ENCODE assay signal across 11 cellular contexts in genomic region chr12:57841445-57841844, GRCh38. TPM values are rescaled to one million over a fixed set of nuclear protein-coding genes. Genes with fewer than 3 reads are reported as not detected.
DNase-seq lines count a peak whose midpoint lies in the region; ATAC-seq and TF ChIP-seq lines count a peak whose summit lies in the region.
"Had no signal": no experiment of that assay in that cellular context is flagged by ENCODE, and none has a peak within 500 bp of the region (broad histone marks: within the 10 kb centered on the region; RNA-seq: fewer than 3 reads in every experiment).

No MANE protein-coding gene starts in this region.

- H3K4me3 ChIP-seq in lower lobe of right lung = peak overlapping the region; percentile 100
- H3K4me3 ChIP-seq in stomach smooth muscle (ENCODE audit: low read length in 2 of 2) = peak overlapping the region; percentile 42 to 97
- no peak overlapping the region for H3K4me3 ChIP-seq in PC-3 (ENCODE audit: low read length)
- H3K4me3 ChIP-seq: lung had no signal

- H3K27ac ChIP-seq in lower lobe of right lung = peak overlapping the region; percentile 14
- peak overlapping the region; percentile 53 for H3K27ac ChIP-seq in stomach smooth muscle (ENCODE audit: low read length)
- no peak overlapping the region for H3K27ac ChIP-seq in PC-3 (ENCODE audit: low read length)

- TF ChIP-seq CTCF in lower lobe of right lung (IDR thresholded peaks at IDR 0.05) (no peak), PC-3 (conservative IDR thresholded peaks at IDR 0.05; ENCODE audit: low read depth, low read length) (no peak)

- no peaks in the 10 kb centered on the region for H3F3A ChIP-seq in PC-3 (ENCODE audit: low read length, unreplicated experiment)

- H3K27me3 ChIP-seq in lower lobe of right lung (ENCODE audit: low read depth) (no peaks in the 10 kb centered on the region), stomach smooth muscle (ENCODE audit: control insufficient read depth in 1 of 2, insufficient read depth in 2 of 2, low read length in 2 of 2) (no peaks in the 10 kb centered on the region), PC-3 (ENCODE audit: low read length) (no peaks in the 10 kb centered on the region)

- peaks cover 97% of the 10 kb centered on the region for H3K79me2 ChIP-seq in PC-3 (ENCODE audit: low read length)

- H3K9me3 Mint-ChIP-seq in activated T-cell treated with anti-CD3 and anti-CD28 coated beads, Interleukin-2, amount 50 U/mL, for 72 hours = no peaks in the 10 kb centered on the region
- H3K9me3 Mint-ChIP-seq in activated naive CD8-positive, alpha-beta T cell treated with anti-CD3 and anti-CD28 coated beads for 36 hours = no peaks in the 10 kb centered on the region

- H3K36me3 Mint-ChIP-seq in activated T-cell treated with anti-CD3 and anti-CD28 coated beads, Interleukin-2, amount 50 U/mL, for 72 hours (ENCODE audit: insufficient read depth in 2 of 2) = peaks cover 0 to 1% of the 10 kb centered on the region in 2 donors
- H3K36me3 Mint-ChIP-seq in activated naive CD8-positive, alpha-beta T cell treated with anti-CD3 and anti-CD28 coated beads for 36 hours = peaks cover 2% of the 10 kb centered on the region

- H2AFZ ChIP-seq in PC-3 (ENCODE audit: low read length) = no peak overlapping the region

- intact Hi-C loops in lower lobe of right lung (cut with DNase I) = no loop called here
- intact Hi-C loops in PC-3 (cut with micrococcal nuclease) = no loop called here

- H3K9me3 ChIP-seq in lower lobe of right lung (no peaks in the 10 kb centered on the region), stomach smooth muscle (ENCODE audit: control insufficient read depth in 2 of 2, low read length in 2 of 2) (no peaks in the 10 kb centered on the region), PC-3 (ENCODE audit: low read length) (no peaks in the 10 kb centered on the region)

- peaks cover 8% of the 10 kb centered on the region for H3K36me3 ChIP-seq in lower lobe of right lung
- H3K36me3 ChIP-seq in stomach smooth muscle (ENCODE audit: control insufficient read depth in 2 of 2, insufficient read depth in 2 of 2, low read length in 2 of 2) = no peaks in the 10 kb centered on the region
- no peaks in the 10 kb centered on the region for H3K36me3 ChIP-seq in PC-3 (ENCODE audit: low read depth, low read length)

- DNase-seq in activated T-cell treated with anti-CD3 and anti-CD28 coated beads, Interleukin-2, amount 50 U/mL, for 72 hours = no peak
- DNase-seq in activated T-cell treated with anti-CD3 and anti-CD28 coated beads for 4 hours (no peak), lower lobe of right lung (no peak), PC-3 (no peak)
- DNase-seq in activated naive CD8-positive, alpha-beta T cell treated with anti-CD3 and anti-CD28 coated beads for 36 hours = no peak
- DNase-seq in stimulated activated CD4-positive, alpha-beta T cell treated with anti-CD3 and anti-CD28 coated beads, Interleukin-2, amount 100 ng/mL, for 24 hours = no peak
- DNase-seq: activated CD8-positive, alpha-beta memory T cell treated with anti-CD3 and anti-CD28 coated beads for 24 hours; NCI-H526 had no signal

- peaks cover 82% of the 10 kb centered on the region for H3K4me1 Mint-ChIP-seq in activated T-cell treated with anti-CD3 and anti-CD28 coated beads, Interleukin-2, amount 50 U/mL, for 72 hours (ENCODE audit: low read depth)
- H3K4me1 Mint-ChIP-seq in activated naive CD8-positive, alpha-beta T cell treated with anti-CD3 and anti-CD28 coated beads for 36 hours = peaks cover 76% of the 10 kb centered on the region

- H3K4me1 ChIP-seq in lower lobe of right lung (peaks cover 81% of the 10 kb centered on the region), stomach smooth muscle (ENCODE audit: control insufficient read depth, insufficient read depth, low read length) (peaks cover 80% of the 10 kb centered on the region), PC-3 (ENCODE audit: insufficient read depth, low read length) (peaks cover 23% of the 10 kb centered on the region; the same call in 1 of the 2 replicates)

- POLR2A ChIA-PET in PC-3 (lab: Charles Lee; ENCODE audit: unreplicated experiment) = no interaction called here

- H3K27me3 Mint-ChIP-seq in activated T-cell treated with anti-CD3 and anti-CD28 coated beads, Interleukin-2, amount 50 U/mL, for 72 hours (ENCODE audit: low read depth) = no peaks in the 10 kb centered on the region
- no peaks in the 10 kb centered on the region for H3K27me3 Mint-ChIP-seq in activated naive CD8-positive, alpha-beta T cell treated with anti-CD3 and anti-CD28 coated beads for 36 hours

- H4K20me1 ChIP-seq in PC-3 (ENCODE audit: low read length) = peaks cover 52% of the 10 kb centered on the region

- peak overlapping the region; percentile 13 to 25 for H3K4me3 Mint-ChIP-seq in activated T-cell treated with anti-CD3 and anti-CD28 coated beads, Interleukin-2, amount 50 U/mL, for 72 hours
- H3K4me3 Mint-ChIP-seq in activated naive CD8-positive, alpha-beta T cell treated with anti-CD3 and anti-CD28 coated beads for 36 hours = no peak overlapping the region

- no peak for ATAC-seq in activated T-cell treated with anti-CD3 and anti-CD28 coated beads, Interleukin-2, amount 50 U/mL, for 72 hours (replicated peaks in 1 of 2)
- ATAC-seq in lower lobe of right lung (no peak), PC-3 (no peak), GM21423 (IDR thresholded peaks at IDR 0.05; ENCODE audit: unreplicated experiment) (no peak)

- CTCF ChIA-PET in PC-3 (lab: Charles Lee) = no interaction called here

- H3K9me2 ChIP-seq in PC-3 (replicated peaks; ENCODE audit: low read length) = no peaks in the 10 kb centered on the region

- H3K9ac ChIP-seq in stomach smooth muscle (ENCODE audit: low read length in 2 of 2) (peak overlapping the region in 1 of 2 donors; percentile 29), PC-3 (ENCODE audit: low read length) (no peak overlapping the region)

- H3K27ac Mint-ChIP-seq in activated T-cell treated with anti-CD3 and anti-CD28 coated beads, Interleukin-2, amount 50 U/mL, for 72 hours = peak overlapping the region; percentile 79
- H3K27ac Mint-ChIP-seq in activated naive CD8-positive, alpha-beta T cell treated with anti-CD3 and anti-CD28 coated beads for 36 hours = peak overlapping the region; percentile 30

- H3K4me2 ChIP-seq in PC-3 (ENCODE audit: low read length) = no peak overlapping the region

- no TSS peak for BruUV-seq in PC-3 (replicated peaks; lab: Mats Ljungman, UMichigan)

RNA-seq across cellular contexts. Expression of gene CTDSP2, which starts 5.1 kb away (rescaled TPM):
- 100 to 1,000 TPM; 108 to 109 TPM for total RNA-seq in activated T-cell treated with anti-CD3 and anti-CD28 coated beads, Interleukin-2, amount 50 U/mL, for 72 hours
- total RNA-seq in activated naive CD8-positive, alpha-beta T cell treated with anti-CD3 and anti-CD28 coated beads for 36 hours = 10 to 100 TPM; 91.4 to 94.3 TPM
- total RNA-seq in lower lobe of right lung (220 TPM), PC-3 (2014; rRNA removed) (37.4 and 39.4 TPM in 2 replicates)

RNA-seq across cellular contexts. Expression of gene AVIL, which starts 22.9 kb away (rescaled TPM):
- total RNA-seq in activated T-cell treated with anti-CD3 and anti-CD28 coated beads, Interleukin-2, amount 50 U/mL, for 72 hours = 1 to 10 TPM; 4.8 to 5.5 TPM
- total RNA-seq in activated naive CD8-positive, alpha-beta T cell treated with anti-CD3 and anti-CD28 coated beads for 36 hours = 1 to 10 TPM; 1.2 to 1.8 TPM
- total RNA-seq in lower lobe of right lung (10.8 TPM), PC-3 (2014; rRNA removed) (2.3 TPM in 1 of 2 replicates, not detected in the other)

RNA-seq across cellular contexts. Expression of gene TSFM, which starts 58.9 kb away (rescaled TPM):
- total RNA-seq in activated T-cell treated with anti-CD3 and anti-CD28 coated beads, Interleukin-2, amount 50 U/mL, for 72 hours = 10 to 100 TPM; 30.4 to 30.9 TPM
- 10 to 100 TPM; 67.7 to 74.7 TPM for total RNA-seq in activated naive CD8-positive, alpha-beta T cell treated with anti-CD3 and anti-CD28 coated beads for 36 hours
- total RNA-seq in lower lobe of right lung (22.6 TPM), PC-3 (2014; rRNA removed) (55.8 and 63.0 TPM in 2 replicates)
